ENCODE assay signal across 10 cellular contexts in genomic region chr16:50473375-50473945, GRCh38.
A peak's percentile ranks its signal among the peaks of the same experiment; 100 is the strongest.
DNase-seq lines count a peak whose midpoint lies in the region; ATAC-seq lines count a peak whose summit lies in the region.
"Had no signal": no experiment of that assay in that cellular context is flagged by ENCODE, and none has a peak within 500 bp of the region (broad histone marks: within the 10 kb centered on the region; RNA-seq: fewer than 3 reads in every experiment).

No MANE protein-coding gene starts in this region.

- H3K9me3 ChIP-seq in SJCRH30 (replicated peaks): peaks cover 4% of the 10 kb centered on the region; the same call in 1 of the 2 replicates

- ATAC-seq in HG03060 (IDR thresholded peaks at IDR 0.05; ENCODE audit: low read depth, unreplicated experiment) (peak; percentile 51), GM19023 (IDR thresholded peaks at IDR 0.05; ENCODE audit: unreplicated experiment) (no peak)

- H3K4me1 Mint-ChIP-seq in activated CD4-positive, alpha-beta T cell treated with anti-CD3 and anti-CD28 coated beads, Interleukin-2, amount 10 ng/mL, durations not matched to agents 7 days and 5 days: peaks cover 13% of the 10 kb centered on the region

- CTCF ChIA-PET in activated CD4-positive, alpha-beta T cell treated with anti-CD3 and anti-CD28 coated beads, Interleukin-2, amount 10 ng/mL, durations not matched to agents 7 days and 5 days (lab: Charles Lee): interaction anchor here (1.0 to 2.0 kb wide), 5 partner anchors 12 to 333 kb away, joined by 3 to 10 read pairs (median 4); no protein-coding TSS in a partner anchor

- no peaks in the 10 kb centered on the region for H3K27me3 ChIP-seq in SJCRH30

- H3K36me3 ChIP-seq in SJCRH30: no peaks in the 10 kb centered on the region

- no peak overlapping the region for H3K4me3 ChIP-seq in SJCRH30
- H3K4me3 ChIP-seq: SK-N-MC had no signal

- no peaks in the 10 kb centered on the region for H3K36me3 Mint-ChIP-seq in activated CD4-positive, alpha-beta T cell treated with anti-CD3 and anti-CD28 coated beads, Interleukin-2, amount 10 ng/mL, durations not matched to agents 7 days and 5 days (ENCODE audit: low read depth)

- H3K27ac Mint-ChIP-seq in activated CD4-positive, alpha-beta T cell treated with anti-CD3 and anti-CD28 coated beads, Interleukin-2, amount 10 ng/mL, durations not matched to agents 7 days and 5 days: peak overlapping the region; percentile 27

- H3K27me3 Mint-ChIP-seq in activated CD4-positive, alpha-beta T cell treated with anti-CD3 and anti-CD28 coated beads, Interleukin-2, amount 10 ng/mL, durations not matched to agents 7 days and 5 days: peaks cover 10% of the 10 kb centered on the region

- POLR2A ChIA-PET in activated CD4-positive, alpha-beta T cell treated with anti-CD3 and anti-CD28 coated beads, Interleukin-2, amount 10 ng/mL, durations not matched to agents 7 days and 5 days (lab: Charles Lee): no interaction called here

- DNase-seq in activated CD4-positive, alpha-beta T cell treated with anti-CD3 and anti-CD28 coated beads, Interleukin-2, amount 10 ng/mL, durations not matched to agents 7 days and 5 days: peak; percentile 14
- DNase-seq in activated CD4-positive, alpha-beta T cell treated with anti-CD3 and anti-CD28 coated beads for 4 hours: no peak
- DNase-seq in SJCRH30 (peak; percentile 13 to 19), OCI-M2 (lab: John Stamatoyannopoulos, UW; ENCODE audit: unreplicated experiment) (no peak), D341Med (ENCODE audit: low spot score) (no peak)
- DNase-seq in stimulated activated CD4-positive, alpha-beta T cell treated with anti-CD3 and anti-CD28 coated beads, Interleukin-4, amount 100 ng/mL, for 24 hours: peak; percentile 15
- DNase-seq: posterior cingulate gyrus had no signal

- no peak overlapping the region for H3K27ac ChIP-seq in SJCRH30
- H3K27ac ChIP-seq: SK-N-MC had no signal

- H3K4me1 ChIP-seq in SJCRH30: peaks cover 8% of the 10 kb centered on the region; the same call in 1 of the 2 replicates

- no peak overlapping the region for H3K4me3 Mint-ChIP-seq in activated CD4-positive, alpha-beta T cell treated with anti-CD3 and anti-CD28 coated beads, Interleukin-2, amount 10 ng/mL, durations not matched to agents 7 days and 5 days

- no peaks in the 10 kb centered on the region for H3K9me3 Mint-ChIP-seq in activated CD4-positive, alpha-beta T cell treated with anti-CD3 and anti-CD28 coated beads, Interleukin-2, amount 10 ng/mL, durations not matched to agents 7 days and 5 days

Comparison
In these comparisons a context has a peak if more than half of its experiments do, and no peak if none do; other contexts are left out.
1. DNase-seq: peak in activated CD4-positive, alpha-beta T cell treated with anti-CD3 and anti-CD28 coated beads, Interleukin-2, amount 10 ng/mL, durations not matched to agents 7 days and 5 days (single experiment), SJCRH30 (2 of 2) and stimulated activated CD4-positive, alpha-beta T cell treated with anti-CD3 and anti-CD28 coated beads, Interleukin-4, amount 100 ng/mL, for 24 hours (single experiment); none in activated CD4-positive, alpha-beta T cell treated with anti-CD3 and anti-CD28 coated beads for 4 hours (0 of 2), OCI-M2 (single experiment) and D341Med (single experiment).